Comparison of ENCODE assay signal across 1 cellular context in genomic region chr11:112113539-112114457, GRCh38.
TF ChIP-seq lines count a peak whose summit lies in the region.

No MANE protein-coding gene starts in this region.

TF ChIP-seq in A549, 52 proteins besides CTCF, POLR2A, EP300 and RAD21:
- TF ChIP-seq CHD4 (IDR thresholded peaks at IDR 0.05; ENCODE audit: borderline replicate concordance) (no peak), REST (IDR thresholded peaks at IDR 0.05) (no peak), SMC3 (IDR thresholded peaks at IDR 0.05) (peak; percentile 68), NR3C1 (IDR thresholded peaks at IDR 0.05) (no peak)
